21 cellular contexts compared by ENCODE assay signal in the genomic region with DNA sequence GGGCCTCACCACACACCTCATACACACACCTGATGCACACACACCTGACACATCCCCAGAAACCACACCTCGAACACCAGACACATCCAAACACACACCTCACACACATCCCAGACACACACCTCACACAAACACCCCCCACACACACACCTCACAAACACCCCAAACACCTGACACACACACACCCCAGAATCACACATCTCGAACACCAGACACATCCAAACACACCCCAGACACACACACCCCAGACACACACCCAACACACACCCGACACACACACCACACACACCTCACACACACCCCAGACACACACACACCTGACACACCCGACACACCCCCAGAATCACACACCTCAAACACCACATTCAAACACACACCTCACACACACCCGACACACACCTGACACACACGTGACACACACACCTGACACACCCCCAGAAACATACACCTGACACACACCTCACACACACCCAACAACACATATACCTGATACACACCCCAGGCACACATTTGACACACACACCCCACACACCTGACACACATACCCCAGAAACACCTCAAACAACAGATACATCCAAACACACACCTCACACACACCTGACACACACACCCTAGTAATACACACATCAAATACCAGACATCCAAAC. TPM values are rescaled to one million over a fixed set of nuclear protein-coding genes. Genes with fewer than 3 reads are reported as not detected.
DNase-seq lines count a peak whose midpoint lies in the region; ATAC-seq and TF ChIP-seq lines count a peak whose summit lies in the region.
"Had no signal": no experiment of that assay in that cellular context is flagged by ENCODE, and none has a peak within 500 bp of the region (broad histone marks: within the 10 kb centered on the region; RNA-seq: fewer than 3 reads in every experiment).

No MANE protein-coding gene starts in this region.

- peak; percentile 33 for ATAC-seq in activated naive CD8-positive, alpha-beta T cell treated with anti-CD3 and anti-CD28 coated beads, Interleukin-2, amount 50 U/mL, for 24 hours

- peaks cover 5% of the 10 kb centered on the region for H3K4me1 Mint-ChIP-seq in activated naive CD8-positive, alpha-beta T cell treated with anti-CD3 and anti-CD28 coated beads, Interleukin-2, amount 50 U/mL, for 24 hours
- peaks cover 2% of the 10 kb centered on the region for H3K4me1 Mint-ChIP-seq in activated naive CD8-positive, alpha-beta T cell treated with anti-CD3 and anti-CD28 coated beads for 36 hours

- H3K36me3 ChIP-seq in HEK293 (ENCODE audit: control insufficient read depth in 2 of 2, insufficient read depth in 1 of 2, low read length in 2 of 2) (no peaks in the 10 kb centered on the region), trophoblast cell (ENCODE audit: control insufficient read depth in 1 of 2, insufficient read depth in 2 of 2, low read length in 2 of 2) (no peaks in the 10 kb centered on the region), mesenchymal stem cell (ENCODE audit: control insufficient read depth in 1 of 2, insufficient read depth in 2 of 2, low read depth in 1 of 2, low read length in 2 of 2) (peaks cover 0 to 5% of the 10 kb centered on the region in 2 experiments)
- no peaks in the 10 kb centered on the region for H3K36me3 ChIP-seq in effector memory CD4-positive, alpha-beta T cell (ENCODE audit: control insufficient read depth, insufficient read depth, low read length)

- no peak overlapping the region for H3K4me3 Mint-ChIP-seq in activated naive CD8-positive, alpha-beta T cell treated with anti-CD3 and anti-CD28 coated beads, Interleukin-2, amount 50 U/mL, for 24 hours
- no peak overlapping the region for H3K4me3 Mint-ChIP-seq in activated naive CD8-positive, alpha-beta T cell treated with anti-CD3 and anti-CD28 coated beads for 36 hours

- H3K36me3 Mint-ChIP-seq in activated naive CD8-positive, alpha-beta T cell treated with anti-CD3 and anti-CD28 coated beads, Interleukin-2, amount 50 U/mL, for 24 hours (ENCODE audit: low read depth) = no peaks in the 10 kb centered on the region
- H3K36me3 Mint-ChIP-seq in activated naive CD8-positive, alpha-beta T cell treated with anti-CD3 and anti-CD28 coated beads for 36 hours = no peaks in the 10 kb centered on the region

- H2BK5ac ChIP-seq in trophoblast cell (ENCODE audit: low read depth, low read length, poor library complexity) (no peak overlapping the region), mesenchymal stem cell (ENCODE audit: low read depth, low read length, poor library complexity, severe bottlenecking) (no peak overlapping the region)

- H3K18ac ChIP-seq in trophoblast cell (ENCODE audit: low read length) (no peak overlapping the region), mesenchymal stem cell (ENCODE audit: low read depth in 1 of 2, low read length in 2 of 2) (no peak overlapping the region)

- CTCF ChIA-PET in HEK293 (lab: Yijun Ruan, JAX) = no interaction called here

- whole genome bisulfite sequencing in trophoblast cell (ENCODE audit: extremely low coverage, insufficient coverage, insufficient read length) = 100% methylated on average over 2 of the region's 6 CpGs
- 89% methylated on average over 6 of the region's 6 CpGs for WGBS in mesenchymal stem cell

- H3K27me3 Mint-ChIP-seq in activated naive CD8-positive, alpha-beta T cell treated with anti-CD3 and anti-CD28 coated beads, Interleukin-2, amount 50 U/mL, for 24 hours = peaks cover 24% of the 10 kb centered on the region
- H3K27me3 Mint-ChIP-seq in activated naive CD8-positive, alpha-beta T cell treated with anti-CD3 and anti-CD28 coated beads for 36 hours = peaks cover 24% of the 10 kb centered on the region

- no peak overlapping the region for H4K12ac ChIP-seq in trophoblast cell (ENCODE audit: low read depth, low read length)

- H3K4me1 ChIP-seq in HEK293 (ENCODE audit: control insufficient read depth, insufficient read depth, low read length) (peaks cover 2% of the 10 kb centered on the region; the same call in 1 of the 2 replicates), trophoblast cell (ENCODE audit: control insufficient read depth in 1 of 2, insufficient read depth in 2 of 2, low read length in 2 of 2) (peaks cover 0 to 3% of the 10 kb centered on the region in 2 experiments), mesenchymal stem cell (ENCODE audit: control insufficient read depth, insufficient read depth, low read depth, low read length) (peaks cover 21% of the 10 kb centered on the region)
- H3K4me1 ChIP-seq in effector memory CD4-positive, alpha-beta T cell (ENCODE audit: control insufficient read depth, insufficient read depth, low read length, poor library complexity, severe bottlenecking) = peaks cover 28% of the 10 kb centered on the region

- no peaks in the 10 kb centered on the region for H3K9me3 ChIP-seq in HEK293 (ENCODE audit: control insufficient read depth, insufficient read depth, low read depth, low read length)
- H3K9me3 ChIP-seq in effector memory CD4-positive, alpha-beta T cell (ENCODE audit: control insufficient read depth, low read length) = no peaks in the 10 kb centered on the region
- peaks cover 42% of the 10 kb centered on the region for H3K9me3 ChIP-seq in trophoblast cell (ENCODE audit: insufficient read depth, low read depth, low read length)
- H3K9me3 ChIP-seq in mesenchymal stem cell (ENCODE audit: control insufficient read depth, low read length) = no peaks in the 10 kb centered on the region

- no peak for TF ChIP-seq CTCF in HEK293 (tag by site-specific recombination; IDR thresholded peaks at IDR 0.05)

- no peak overlapping the region for H3K27ac ChIP-seq in HEK293 (ENCODE audit: extremely low read depth, low read depth, low read length)
- H3K27ac ChIP-seq in effector memory CD4-positive, alpha-beta T cell (ENCODE audit: insufficient read depth, low read length, poor library complexity, severe bottlenecking) = no peak overlapping the region
- no peak overlapping the region for H3K27ac ChIP-seq in trophoblast cell (ENCODE audit: low read depth, low read length)
- no peak overlapping the region for H3K27ac ChIP-seq in mesenchymal stem cell (ENCODE audit: low read length, poor library complexity, severe bottlenecking)
- H3K27ac ChIP-seq: 22Rv1, C4-2B, GM23248 had no signal

- H3K23ac ChIP-seq in trophoblast cell (ENCODE audit: low read length) (no peak overlapping the region), mesenchymal stem cell (ENCODE audit: low read length in 2 of 2) (no peak overlapping the region)

- H3K14ac ChIP-seq in trophoblast cell (ENCODE audit: low read length) = no peak overlapping the region
- no peak overlapping the region for H3K14ac ChIP-seq in mesenchymal stem cell (ENCODE audit: low read length in 2 of 2)

- H2AFZ ChIP-seq in trophoblast cell (ENCODE audit: insufficient read depth, low read length, poor library complexity) (no peak overlapping the region), mesenchymal stem cell (ENCODE audit: low read depth, low read length) (no peak overlapping the region)
- H2AFZ ChIP-seq: GM23248 had no signal

- no peak for DNase-seq in activated naive CD8-positive, alpha-beta T cell treated with anti-CD3 and anti-CD28 coated beads, Interleukin-2, amount 50 U/mL, for 24 hours
- DNase-seq in activated naive CD8-positive, alpha-beta T cell treated with anti-CD3 and anti-CD28 coated beads for 36 hours = no peak
- DNase-seq in effector memory CD4-positive, alpha-beta T cell = no peak
- DNase-seq in trophoblast cell (no peak), mesenchymal stem cell (no peak), SW480 (ENCODE audit: low spot score) (no peak), cerebellum (ENCODE audit: low spot score) (no peak)
- DNase-seq: COR-L47, DMS 273 treated with DMSO at 0.1 percent for 48 hours, HCEC 1CT, KG1, MV-4-11, NCI-H187, NCI-H2227 treated with DMSO at 0.1 percent for 48 hours, NCI-H524 treated with DMSO at 0.1 percent for 48 hours, SIG-M5 had no signal

- no peak overlapping the region for H2BK15ac ChIP-seq in mesenchymal stem cell (ENCODE audit: low read depth, poor library complexity, severe bottlenecking)

- no peaks in the 10 kb centered on the region for H3K27me3 ChIP-seq in effector memory CD4-positive, alpha-beta T cell (replicated peaks; ENCODE audit: control insufficient read depth, insufficient read depth, low read length, poor library complexity, severe bottlenecking)
- H3K27me3 ChIP-seq in trophoblast cell (ENCODE audit: insufficient read depth, low read length) (peaks cover 41% of the 10 kb centered on the region), mesenchymal stem cell (ENCODE audit: control insufficient read depth in 1 of 2, insufficient read depth in 1 of 2, low read length in 2 of 2) (peaks cover 46 to 68% of the 10 kb centered on the region in 2 experiments)

- POLR2A ChIA-PET in HEK293 (lab: Yijun Ruan, JAX) = interaction anchor here (0.5 kb wide), 1 partner anchor 14 kb away, joined by 8 read pairs; no protein-coding TSS in a partner anchor

- no peak overlapping the region for H3K4me2 ChIP-seq in trophoblast cell (ENCODE audit: low read length)
- H3K4me2 ChIP-seq in mesenchymal stem cell (ENCODE audit: low read length, poor library complexity, severe bottlenecking) = no peak overlapping the region

- H3K4me3 ChIP-seq in HEK293 (ENCODE audit: low read depth, low read length) = no peak overlapping the region
- peak overlapping the region; percentile 24 for H3K4me3 ChIP-seq in effector memory CD4-positive, alpha-beta T cell (ENCODE audit: insufficient read depth, low read depth, low read length, poor library complexity, severe bottlenecking)
- peak overlapping the region; percentile 0 for H3K4me3 ChIP-seq in trophoblast cell (ENCODE audit: low read depth, low read length)
- H3K4me3 ChIP-seq in mesenchymal stem cell (ENCODE audit: insufficient read depth in 1 of 2, low read depth in 1 of 2, low read length in 2 of 2) = no peak overlapping the region
- H3K4me3 ChIP-seq: GM23248 had no signal

- no peak overlapping the region for H4K91ac ChIP-seq in trophoblast cell (ENCODE audit: low read depth, low read length)
- no peak overlapping the region for H4K91ac ChIP-seq in mesenchymal stem cell (ENCODE audit: low read length)

- H3K27ac Mint-ChIP-seq in activated naive CD8-positive, alpha-beta T cell treated with anti-CD3 and anti-CD28 coated beads, Interleukin-2, amount 50 U/mL, for 24 hours = no peak overlapping the region
- H3K27ac Mint-ChIP-seq in activated naive CD8-positive, alpha-beta T cell treated with anti-CD3 and anti-CD28 coated beads for 36 hours = no peak overlapping the region

- H2BK120ac ChIP-seq in trophoblast cell (ENCODE audit: insufficient read depth, low read length, poor library complexity) = no peak overlapping the region
- H2BK120ac ChIP-seq in mesenchymal stem cell (ENCODE audit: low read depth, low read length) = no peak overlapping the region

- H2BK12ac ChIP-seq in trophoblast cell (ENCODE audit: low read length) (no peak overlapping the region), mesenchymal stem cell (ENCODE audit: low read length in 2 of 2) (no peak overlapping the region)

- H4K8ac ChIP-seq in trophoblast cell (ENCODE audit: low read depth, low read length) = no peak overlapping the region
- no peak overlapping the region for H4K8ac ChIP-seq in mesenchymal stem cell (ENCODE audit: low read length)

- no peak overlapping the region for H3K4ac ChIP-seq in trophoblast cell (ENCODE audit: low read depth, low read length)
- H3K4ac ChIP-seq in mesenchymal stem cell (ENCODE audit: low read depth in 1 of 2, low read length in 2 of 2) = no peak overlapping the region

- no peak overlapping the region for H2AK5ac ChIP-seq in trophoblast cell (ENCODE audit: low read length)
- no peak overlapping the region for H2AK5ac ChIP-seq in mesenchymal stem cell (ENCODE audit: low read length, severe bottlenecking)

- H3K9ac ChIP-seq in trophoblast cell (ENCODE audit: low read length) (no peak overlapping the region), mesenchymal stem cell (ENCODE audit: low read length) (no peak overlapping the region)
- H3K9ac ChIP-seq: GM23248 had no signal

- H3K79me1 ChIP-seq in trophoblast cell (ENCODE audit: low read length) = no peaks in the 10 kb centered on the region
- H3K79me1 ChIP-seq in mesenchymal stem cell (replicated peaks; ENCODE audit: low read length, poor library complexity, severe bottlenecking) = no peaks in the 10 kb centered on the region

- H3K79me2 ChIP-seq in trophoblast cell (ENCODE audit: control insufficient read depth, insufficient read depth, low read length, poor library complexity) = no peaks in the 10 kb centered on the region

- H3K9me3 Mint-ChIP-seq in activated naive CD8-positive, alpha-beta T cell treated with anti-CD3 and anti-CD28 coated beads, Interleukin-2, amount 50 U/mL, for 24 hours = no peaks in the 10 kb centered on the region
- no peaks in the 10 kb centered on the region for H3K9me3 Mint-ChIP-seq in activated naive CD8-positive, alpha-beta T cell treated with anti-CD3 and anti-CD28 coated beads for 36 hours

RNA-seq across cellular contexts. Expression of a gene that starts 0.5 kb away (rescaled TPM):
- not detected for total RNA-seq in activated naive CD8-positive, alpha-beta T cell treated with anti-CD3 and anti-CD28 coated beads for 36 hours
- 0.11 and 0.19 TPM in 2 replicates for polyA plus RNA-seq in trophoblast cell (2013)
- 0.54 TPM for polyA plus RNA-seq in mesenchymal stem cell (2013, experiment 1 of 2)
- polyA plus RNA-seq in mesenchymal stem cell (2013, experiment 2 of 2) = 0.47 TPM
- 6.6 TPM for total RNA-seq in cerebellum
- total RNA-seq: RPMI7951 had no signal
- polyA plus RNA-seq: GM23248 had no signal

RNA-seq across cellular contexts. Expression of a gene that starts 10.0 kb away (rescaled TPM):
- total RNA-seq in activated naive CD8-positive, alpha-beta T cell treated with anti-CD3 and anti-CD28 coated beads for 36 hours = not detected
- polyA plus RNA-seq in trophoblast cell (2013) = 0.21 TPM in 2 replicates
- not detected for polyA plus RNA-seq in mesenchymal stem cell (2013, experiment 1 of 2)
- polyA plus RNA-seq in mesenchymal stem cell (2013, experiment 2 of 2) = not detected
- total RNA-seq in cerebellum = not detected
- total RNA-seq: GM23248, RPMI7951 had no signal
- polyA plus RNA-seq: GM23248 had no signal

RNA-seq across cellular contexts. Expression of a gene that starts 20.6 kb away (rescaled TPM):
- total RNA-seq in activated naive CD8-positive, alpha-beta T cell treated with anti-CD3 and anti-CD28 coated beads for 36 hours = 10 to 100 TPM; 27.8 to 29.4 TPM
- polyA plus RNA-seq in trophoblast cell (2013) = 18.2 and 20.6 TPM in 2 replicates
- 38.2 TPM for polyA plus RNA-seq in mesenchymal stem cell (2013, experiment 1 of 2)
- 37.0 TPM for polyA plus RNA-seq in mesenchymal stem cell (2013, experiment 2 of 2)
- 2.6 TPM for total RNA-seq in cerebellum

RNA-seq across cellular contexts. Expression of a gene that starts 28.5 kb away (rescaled TPM):
- 10 to 100 TPM; 73.4 to 77.3 TPM for total RNA-seq in activated naive CD8-positive, alpha-beta T cell treated with anti-CD3 and anti-CD28 coated beads for 36 hours
- polyA plus RNA-seq in trophoblast cell (2013) = 16.2 and 17.1 TPM in 2 replicates
- polyA plus RNA-seq in mesenchymal stem cell (2013, experiment 1 of 2) = 17.8 TPM
- 17.9 TPM for polyA plus RNA-seq in mesenchymal stem cell (2013, experiment 2 of 2)
- total RNA-seq in cerebellum = 8.9 TPM

RNA-seq across cellular contexts. Expression of a gene that starts 28.5 kb away (rescaled TPM):
- total RNA-seq in activated naive CD8-positive, alpha-beta T cell treated with anti-CD3 and anti-CD28 coated beads for 36 hours = 10 to 100 TPM; 53.3 to 57.8 TPM
- 32.7 and 32.8 TPM in 2 replicates for polyA plus RNA-seq in trophoblast cell (2013)
- polyA plus RNA-seq in mesenchymal stem cell (2013, experiment 1 of 2) = 36.2 TPM
- 35.4 TPM for polyA plus RNA-seq in mesenchymal stem cell (2013, experiment 2 of 2)
- 37.8 TPM for total RNA-seq in cerebellum

Comparison
In these comparisons a context has a peak if more than half of its experiments do, and no peak if none do; other contexts are left out.
1. H3K4me3 ChIP-seq: peak in effector memory CD4-positive, alpha-beta T cell (single experiment) and trophoblast cell (single experiment); none in HEK293 (single experiment) and mesenchymal stem cell (0 of 2).